ENCODE assay signal across 1 cellular context in the genomic region with DNA sequence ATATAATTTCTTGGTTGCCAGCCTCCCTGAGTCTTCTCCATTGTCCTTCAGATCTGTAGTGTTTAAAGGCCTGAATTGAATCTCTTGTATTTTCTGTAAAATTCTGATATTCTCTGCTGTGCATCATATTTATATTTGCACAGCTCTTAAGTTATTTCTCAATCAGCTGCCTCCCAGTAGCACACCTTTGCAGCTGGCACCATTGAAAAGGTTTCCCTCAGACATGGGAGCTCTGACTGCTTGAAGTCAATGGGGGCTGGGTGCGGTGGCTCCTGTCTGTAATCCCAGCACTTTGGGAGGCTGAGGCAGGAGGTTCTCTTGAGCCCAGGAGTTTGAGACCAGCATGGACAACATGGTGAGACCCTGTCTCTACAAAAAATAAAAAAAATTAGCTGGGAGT.
TF ChIP-seq lines count a peak whose summit lies in the region.

No MANE protein-coding gene starts in this region.

TF ChIP-seq in GM23338, 12 proteins besides CTCF, POLR2A, EP300 and RAD21 (continued from another document):
- TF ChIP-seq, protein P1, sequence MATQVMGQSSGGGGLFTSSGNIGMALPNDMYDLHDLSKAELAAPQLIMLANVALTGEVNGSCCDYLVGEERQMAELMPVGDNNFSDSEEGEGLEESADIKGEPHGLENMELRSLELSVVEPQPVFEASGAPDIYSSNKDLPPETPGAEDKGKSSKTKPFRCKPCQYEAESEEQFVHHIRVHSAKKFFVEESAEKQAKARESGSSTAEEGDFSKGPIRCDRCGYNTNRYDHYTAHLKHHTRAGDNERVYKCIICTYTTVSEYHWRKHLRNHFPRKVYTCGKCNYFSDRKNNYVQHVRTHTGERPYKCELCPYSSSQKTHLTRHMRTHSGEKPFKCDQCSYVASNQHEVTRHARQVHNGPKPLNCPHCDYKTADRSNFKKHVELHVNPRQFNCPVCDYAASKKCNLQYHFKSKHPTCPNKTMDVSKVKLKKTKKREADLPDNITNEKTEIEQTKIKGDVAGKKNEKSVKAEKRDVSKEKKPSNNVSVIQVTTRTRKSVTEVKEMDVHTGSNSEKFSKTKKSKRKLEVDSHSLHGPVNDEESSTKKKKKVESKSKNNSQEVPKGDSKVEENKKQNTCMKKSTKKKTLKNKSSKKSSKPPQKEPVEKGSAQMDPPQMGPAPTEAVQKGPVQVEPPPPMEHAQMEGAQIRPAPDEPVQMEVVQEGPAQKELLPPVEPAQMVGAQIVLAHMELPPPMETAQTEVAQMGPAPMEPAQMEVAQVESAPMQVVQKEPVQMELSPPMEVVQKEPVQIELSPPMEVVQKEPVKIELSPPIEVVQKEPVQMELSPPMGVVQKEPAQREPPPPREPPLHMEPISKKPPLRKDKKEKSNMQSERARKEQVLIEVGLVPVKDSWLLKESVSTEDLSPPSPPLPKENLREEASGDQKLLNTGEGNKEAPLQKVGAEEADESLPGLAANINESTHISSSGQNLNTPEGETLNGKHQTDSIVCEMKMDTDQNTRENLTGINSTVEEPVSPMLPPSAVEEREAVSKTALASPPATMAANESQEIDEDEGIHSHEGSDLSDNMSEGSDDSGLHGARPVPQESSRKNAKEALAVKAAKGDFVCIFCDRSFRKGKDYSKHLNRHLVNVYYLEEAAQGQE (IDR thresholded peaks at IDR 0.05; ENCODE audit: unreplicated experiment) = no peak
- TF ChIP-seq JUNB (IDR thresholded peaks at IDR 0.05; ENCODE audit: unreplicated experiment) = no peak
- TF ChIP-seq, protein P2, sequence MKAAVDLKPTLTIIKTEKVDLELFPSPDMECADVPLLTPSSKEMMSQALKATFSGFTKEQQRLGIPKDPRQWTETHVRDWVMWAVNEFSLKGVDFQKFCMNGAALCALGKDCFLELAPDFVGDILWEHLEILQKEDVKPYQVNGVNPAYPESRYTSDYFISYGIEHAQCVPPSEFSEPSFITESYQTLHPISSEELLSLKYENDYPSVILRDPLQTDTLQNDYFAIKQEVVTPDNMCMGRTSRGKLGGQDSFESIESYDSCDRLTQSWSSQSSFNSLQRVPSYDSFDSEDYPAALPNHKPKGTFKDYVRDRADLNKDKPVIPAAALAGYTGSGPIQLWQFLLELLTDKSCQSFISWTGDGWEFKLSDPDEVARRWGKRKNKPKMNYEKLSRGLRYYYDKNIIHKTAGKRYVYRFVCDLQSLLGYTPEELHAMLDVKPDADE (IDR thresholded peaks at IDR 0.05) = no peak
- TF ChIP-seq EZH2phosphoT487 (IDR thresholded peaks at IDR 0.05; ENCODE audit: unreplicated experiment) = no peak
